ENCODE assay signal across 8 cellular contexts in genomic region chr11:47409440-47410403, GRCh38. TPM values are rescaled to one million over a fixed set of nuclear protein-coding genes. Genes with fewer than 3 reads are reported as not detected.
DNase-seq lines count a peak whose midpoint lies in the region; ATAC-seq and TF ChIP-seq lines count a peak whose summit lies in the region.

No MANE protein-coding gene starts in this region.

- peak; percentile 58 for DNase-seq in GM03348 (ENCODE audit: low spot score)
- DNase-seq in SJSA1 (ENCODE audit: low read depth in 1 of 2, low spot score in 2 of 2), result no peak
- DNase-seq in fibroblast of mammary gland (ENCODE audit: low read depth), result no peak
- peak in 1 of 2 donors; percentile 14 for DNase-seq in gastrocnemius medialis
- no peak for DNase-seq in putamen (ENCODE audit: low spot score)
- no peak for DNase-seq in H4 (ENCODE audit: low spot score)

- ATAC-seq in gastrocnemius medialis (no peak), HG02623 (IDR thresholded peaks at IDR 0.05; ENCODE audit: unreplicated experiment) (no peak), HG02763 (IDR thresholded peaks at IDR 0.05; ENCODE audit: unreplicated experiment) (no peak)

- H3K9me3 ChIP-seq in SJSA1 (replicated peaks), result no peaks in the 10 kb centered on the region
- H3K9me3 ChIP-seq in gastrocnemius medialis, result no peaks in the 10 kb centered on the region

- peaks cover 27% of the 10 kb centered on the region for H3K4me1 ChIP-seq in SJSA1 (replicated peaks)
- peaks cover 21 to 31% of the 10 kb centered on the region in 2 donors for H3K4me1 ChIP-seq in gastrocnemius medialis

- intact Hi-C loops in gastrocnemius medialis (cut with DNase I; ENCODE audit: low total_unique reads), result loop anchor here (2.0 to 5.0 kb wide), 5 partner anchors 139 to 232 kb away; partner anchors contain the start of genes ACP2, ARFGAP2, CELF1 and KBTBD4

- H3K27ac ChIP-seq in SJSA1, result peak overlapping the region; percentile 63
- H3K27ac ChIP-seq in gastrocnemius medialis, result peak overlapping the region; percentile 89 to 98 (median 94)

- H3K4me3 ChIP-seq in SJSA1, result peak overlapping the region; percentile 65
- H3K4me3 ChIP-seq in fibroblast of mammary gland (ENCODE audit: control insufficient read depth, low read depth, low read length), result peak overlapping the region; percentile 97
- H3K4me3 ChIP-seq in gastrocnemius medialis, result peak overlapping the region; percentile 68 to 97 (median 90)

- in situ Hi-C loops in gastrocnemius medialis (cut with MboI; ENCODE audit: low sequenced_read_pairs in 4 of 4), result loop anchor here in 1 of 4 donors (5.0 kb wide), 1 partner anchor 37 kb away; no protein-coding TSS in a partner anchor

- TF ChIP-seq CTCF in fibroblast of mammary gland (conservative IDR thresholded peaks at IDR 0.05; ENCODE audit: control insufficient read depth, insufficient read depth, low read depth, low read length) (no peak), gastrocnemius medialis (IDR thresholded peaks at IDR 0.05 in 4 of 5, conservative IDR thresholded peaks at IDR 0.05 in 1 of 5) (no peak)

- TF ChIP-seq POLR2A in gastrocnemius medialis (IDR thresholded peaks at IDR 0.05), result no peak

- H3K36me3 ChIP-seq in SJSA1 (peaks cover 42% of the 10 kb centered on the region), gastrocnemius medialis (peaks cover 0 to 8% of the 10 kb centered on the region in 2 donors)

- H3K27me3 ChIP-seq in SJSA1 (replicated peaks) (no peaks in the 10 kb centered on the region), gastrocnemius medialis (no peaks in the 10 kb centered on the region)

RNA-seq across cellular contexts. Expression of gene SLC39A13, which starts 1.3 kb away (rescaled TPM):
- total RNA-seq in SJSA1 (2014; rRNA removed; shearing (Covaris generic)), result 42.0 and 76.0 TPM in 2 replicates
- 10 to 100 TPM; 16.8 to 48.9 (median 25.6) TPM for total RNA-seq in gastrocnemius medialis
- 8.5 and 9.1 TPM in 2 replicates for total RNA-seq in H4 (2014; rRNA removed; shearing (Covaris generic))

RNA-seq across cellular contexts. Expression of gene PSMC3, which starts 16.5 kb away (rescaled TPM):
- 295 and 358 TPM in 2 replicates for total RNA-seq in SJSA1 (2014; rRNA removed; shearing (Covaris generic))
- total RNA-seq in gastrocnemius medialis, result 100 to 1,000 TPM; 243 to 350 (median 329) TPM
- 195 and 221 TPM in 2 replicates for total RNA-seq in H4 (2014; rRNA removed; shearing (Covaris generic))

RNA-seq across cellular contexts. Expression of gene SPI1, which starts 31.4 kb away (rescaled TPM):
- total RNA-seq in SJSA1 (2014; rRNA removed; shearing (Covaris generic)), result not detected in 2 replicates
- 1 to 10 TPM in 3 of 4 donors, under 1 TPM in 1; 0.44 to 7.0 (median 4.2) TPM for total RNA-seq in gastrocnemius medialis
- total RNA-seq in H4 (2014; rRNA removed; shearing (Covaris generic)), result not detected in 2 replicates

RNA-seq across cellular contexts. Expression of gene RAPSN, which starts 39.2 kb away (rescaled TPM):
- 0.34 TPM in 1 of 2 replicates, not detected in the other for total RNA-seq in SJSA1 (2014; rRNA removed; shearing (Covaris generic))
- 10 to 100 TPM; 48.9 to 68.6 (median 59.4) TPM for total RNA-seq in gastrocnemius medialis
- total RNA-seq in H4 (2014; rRNA removed; shearing (Covaris generic)), result not detected in 2 replicates

RNA-seq across cellular contexts. Expression of gene MYBPC3, which starts 57.2 kb away (rescaled TPM):
- total RNA-seq in SJSA1 (2014; rRNA removed; shearing (Covaris generic)), result not detected in 2 replicates
- under 1 TPM in 1 of 4 donors, not detected in 3; 0.07 TPM for total RNA-seq in gastrocnemius medialis
- not detected in 2 replicates for total RNA-seq in H4 (2014; rRNA removed; shearing (Covaris generic))
